8 cellular contexts compared by ENCODE assay signal in genomic region chr11:1382831-1383607, GRCh38. TPM values are rescaled to one million over a fixed set of nuclear protein-coding genes. Genes with fewer than 3 reads are reported as not detected.
A peak's percentile ranks its signal among the peaks of the same experiment; 100 is the strongest.
DNase-seq lines count a peak whose midpoint lies in the region; ATAC-seq and TF ChIP-seq lines count a peak whose summit lies in the region.

No MANE protein-coding gene starts in this region.

- H3K4me3 ChIP-seq in PC-3 (ENCODE audit: low read length) (peak overlapping the region; percentile 65), fibroblast of mammary gland (ENCODE audit: control insufficient read depth, low read depth, low read length) (peak overlapping the region; percentile 37)
- peak overlapping the region; percentile 71 for H3K4me3 ChIP-seq in naive thymus-derived CD4-positive, alpha-beta T cell (ENCODE audit: low read length)

- intact Hi-C loops in PC-3 (cut with micrococcal nuclease), result loop anchor here (10.0 kb wide), 1 partner anchor 78 kb away; the partner anchor contains the start of gene TOLLIP
- intact Hi-C loops in naive thymus-derived CD4-positive, alpha-beta T cell (cut with micrococcal nuclease), result loop anchor here (1.0 to 10.0 kb wide), 3 partner anchors 74 to 538 kb away; partner anchors contain the start of genes CHID1 (in 1 of the 2), POLR2L (in 1 of the 2), TOLLIP (in 1 of the 2) and TSPAN4 (in 1 of the 2)

- H3K4me2 ChIP-seq in PC-3 (ENCODE audit: low read length), result peak overlapping the region; percentile 89

- peaks cover 0 to 28% (median 0%) of the 10 kb centered on the region in 5 donors for H3K27me3 Mint-ChIP-seq in naive thymus-derived CD4-positive, alpha-beta T cell

- peak overlapping the region; percentile 73 for H3K9ac ChIP-seq in PC-3 (ENCODE audit: low read length)

- DNase-seq in 8988T (peak; percentile 93), PC-3 (peak; percentile 66), activated T-helper 1 cell treated with Interleukin-2 at 50 U/mL for 16 hours (ENCODE audit: low read depth) (peak; percentile 62), fibroblast of mammary gland (ENCODE audit: low read depth) (peak; percentile 70)
- DNase-seq in naive thymus-derived CD4-positive, alpha-beta T cell, result peak; percentile 51 to 81 (median 60)
- DNase-seq in stimulated activated CD8-positive, alpha-beta memory T cell treated with anti-CD3 and anti-CD28 coated beads, Interleukin-7, amount 100 ng/mL, for 48 hours (ENCODE audit: extremely low read depth in 1 of 2, low read depth in 1 of 2), result peak; percentile 62 to 72

- no peak for TF ChIP-seq CTCF in PC-3 (conservative IDR thresholded peaks at IDR 0.05; ENCODE audit: low read depth, low read length)
- no peak for TF ChIP-seq CTCF in fibroblast of mammary gland (conservative IDR thresholded peaks at IDR 0.05; ENCODE audit: control insufficient read depth, insufficient read depth, low read depth, low read length)

- no peaks in the 10 kb centered on the region for H3K9me2 ChIP-seq in PC-3 (replicated peaks; ENCODE audit: low read length)

- H3K36me3 ChIP-seq in PC-3 (ENCODE audit: low read depth, low read length), result no peaks in the 10 kb centered on the region
- H3K36me3 ChIP-seq in naive thymus-derived CD4-positive, alpha-beta T cell (ENCODE audit: control insufficient read depth in 2 of 3, insufficient read depth in 3 of 3, low read length in 3 of 3), result no peaks in the 10 kb centered on the region

- peak overlapping the region; percentile 35; the same call in 1 of the 2 replicates for H3K27ac ChIP-seq in PC-3 (ENCODE audit: low read length)
- peak overlapping the region; percentile 88 for H3K27ac ChIP-seq in naive thymus-derived CD4-positive, alpha-beta T cell (ENCODE audit: low read depth, low read length)

- H3F3A ChIP-seq in PC-3 (ENCODE audit: low read length, unreplicated experiment), result no peaks in the 10 kb centered on the region

- H3K4me3 Mint-ChIP-seq in naive thymus-derived CD4-positive, alpha-beta T cell, result peak overlapping the region; percentile 61 to 87 (median 77)

- H3K9me3 Mint-ChIP-seq in naive thymus-derived CD4-positive, alpha-beta T cell, result peaks cover 0 to 6% (median 0%) of the 10 kb centered on the region in 11 donors

- H4K20me1 ChIP-seq in PC-3 (ENCODE audit: low read length), result no peaks in the 10 kb centered on the region

- no peaks in the 10 kb centered on the region for H3K79me2 ChIP-seq in PC-3 (ENCODE audit: low read length)

- peak; percentile 72 for ATAC-seq in GM18868 (IDR thresholded peaks at IDR 0.05; ENCODE audit: unreplicated experiment)
- peak; percentile 69 for ATAC-seq in HG03442 (IDR thresholded peaks at IDR 0.05; ENCODE audit: unreplicated experiment)
- ATAC-seq in PC-3, result peak; percentile 92
- peak; percentile 87 for ATAC-seq in naive thymus-derived CD4-positive, alpha-beta T cell

- POLR2A ChIA-PET in PC-3 (lab: Charles Lee; ENCODE audit: unreplicated experiment), result interaction anchor here (0.5 to 0.6 kb wide), 3 partner anchors 63 to 994 kb away, joined by 3 to 6 read pairs (median 3); partner anchors contain the start of gene CD81
- POLR2A ChIA-PET in naive thymus-derived CD4-positive, alpha-beta T cell (lab: Charles Lee), result interaction anchor here (0.7 to 1.4 kb wide), 2 partner anchors 72 to 391 kb away, joined by 3 to 8 read pairs; no protein-coding TSS in a partner anchor

- peak overlapping the region; percentile 84 for H2AFZ ChIP-seq in PC-3 (ENCODE audit: low read length)

- peak overlapping the region; percentile 21 to 90 (median 74) for H3K27ac Mint-ChIP-seq in naive thymus-derived CD4-positive, alpha-beta T cell

- H3K9me3 ChIP-seq in PC-3 (ENCODE audit: low read length), result no peaks in the 10 kb centered on the region
- H3K9me3 ChIP-seq in naive thymus-derived CD4-positive, alpha-beta T cell (ENCODE audit: control insufficient read depth in 2 of 3, low read length in 3 of 3), result no peaks in the 10 kb centered on the region

- peaks cover 0 to 13% (median 9%) of the 10 kb centered on the region in 7 donors for H3K4me1 Mint-ChIP-seq in naive thymus-derived CD4-positive, alpha-beta T cell

- CTCF ChIA-PET in PC-3 (lab: Charles Lee), result interaction anchor here (0.6 kb wide), 1 partner anchor 64 kb away, joined by 5 read pairs; no protein-coding TSS in a partner anchor
- CTCF ChIA-PET in naive thymus-derived CD4-positive, alpha-beta T cell (lab: Charles Lee), result interaction anchor here (0.6 to 0.7 kb wide), 3 partner anchors 136 to 686 kb away, joined by 3 to 5 read pairs (median 3); no protein-coding TSS in a partner anchor

- H3K27me3 ChIP-seq in PC-3 (ENCODE audit: low read length), result no peaks in the 10 kb centered on the region
- no peaks in the 10 kb centered on the region for H3K27me3 ChIP-seq in naive thymus-derived CD4-positive, alpha-beta T cell (ENCODE audit: control insufficient read depth in 2 of 2, insufficient read depth in 2 of 2, low read length in 2 of 2)

- no TSS peak for BruUV-seq in PC-3 (replicated peaks; lab: Mats Ljungman, UMichigan)

- H3K4me1 ChIP-seq in PC-3 (ENCODE audit: insufficient read depth, low read length), result no peaks in the 10 kb centered on the region; the same call in 1 of the 2 replicates
- no peaks in the 10 kb centered on the region for H3K4me1 ChIP-seq in naive thymus-derived CD4-positive, alpha-beta T cell (ENCODE audit: control insufficient read depth in 2 of 2, insufficient read depth in 2 of 2, low read length in 2 of 2)

- H3K36me3 Mint-ChIP-seq in naive thymus-derived CD4-positive, alpha-beta T cell, result no peaks in the 10 kb centered on the region

RNA-seq across cellular contexts. Expression of gene BRSK2, which starts 6.7 kb away (rescaled TPM):
- total RNA-seq in PC-3 (2014; rRNA removed), result 1.2 and 2.8 TPM in 2 replicates
- total RNA-seq in naive thymus-derived CD4-positive, alpha-beta T cell, result under 1 TPM in 3 of 5 experiments, not detected in 2; 0.27 to 0.51 (median 0.30) TPM
- polyA plus RNA-seq in naive thymus-derived CD4-positive, alpha-beta T cell, result not detected

Comparison
In these comparisons a context has a peak if more than half of its experiments do, and no peak if none do; other contexts are left out.
1. Peak in every context shown above with its lines: DNase-seq, ATAC-seq, H3K4me3 ChIP-seq and H3K27ac ChIP-seq.